8 cellular contexts compared by ENCODE assay signal in genomic region chr1:61724721-61725694, GRCh38. TPM values are rescaled to one million over a fixed set of nuclear protein-coding genes. Genes with fewer than 3 reads are reported as not detected.
DNase-seq lines count a peak whose midpoint lies in the region; ATAC-seq and TF ChIP-seq lines count a peak whose summit lies in the region.

Gene TM2D1 (minus strand): TSS chr1:61725141. CDS start chr1:61725120, 21 bp downstream.

- no peaks in the 10 kb centered on the region for H3K27me3 ChIP-seq in kidney epithelial cell (ENCODE audit: control insufficient read depth, insufficient read depth, low read length)

- ATAC-seq in GM19035 (IDR thresholded peaks at IDR 0.05; ENCODE audit: unreplicated experiment) (peak; percentile 100), HG03354 (IDR thresholded peaks at IDR 0.05; ENCODE audit: poor library complexity, severe bottlenecking, unreplicated experiment) (peak; percentile 99)

- H3K4me3 ChIP-seq in kidney epithelial cell (ENCODE audit: low read depth, low read length): peak within 1 kb of the TSS; percentile 75

- DNase-seq in AG09319 (ENCODE audit: extremely low read depth, low read depth): peak; percentile 64
- peak; percentile 85 for DNase-seq in NCI-H446 treated with DMSO at 0.1 percent for 48 hours (lab: John Stamatoyannopoulos, UW)
- DNase-seq in activated CD4-positive, alpha-beta T cell treated with anti-CD3 and anti-CD28 coated beads for 1 hour: peak; percentile 75
- DNase-seq in cerebellum (ENCODE audit: low spot score): peak; percentile 95
- DNase-seq in kidney epithelial cell (ENCODE audit: low read depth): peak; percentile 63
- peak; percentile 77 for DNase-seq in stimulated activated CD4-positive, alpha-beta T cell treated with anti-CD3 and anti-CD28 coated beads, Interleukin-15, amount 100 ng/mL, for 48 hours (ENCODE audit: low read depth in 2 of 2)

- TF ChIP-seq CTCF in AG09319 (IDR thresholded peaks at IDR 0.05; ENCODE audit: low read depth, low read length) (no peak), kidney epithelial cell (IDR thresholded peaks at IDR 0.05; ENCODE audit: insufficient read depth, low read length, poor library complexity, severe bottlenecking) (no peak)

- no peaks in the 10 kb centered on the region for H3K36me3 ChIP-seq in kidney epithelial cell (ENCODE audit: control insufficient read depth, insufficient read depth, low read length)

RNA-seq across cellular contexts. Expression of gene TM2D1, which starts in this region (rescaled TPM):
- total RNA-seq in cerebellum (51.4 TPM), kidney epithelial cell (40.7 and 49.6 TPM in 2 replicates)

Comparison
In these comparisons a context has a peak if more than half of its experiments do, and no peak if none do; other contexts are left out.
1. Peak in every context shown above with its lines: DNase-seq, ATAC-seq and H3K4me3 ChIP-seq.